Comparison of ENCODE assay signal across 9 cellular contexts in the genomic region with DNA sequence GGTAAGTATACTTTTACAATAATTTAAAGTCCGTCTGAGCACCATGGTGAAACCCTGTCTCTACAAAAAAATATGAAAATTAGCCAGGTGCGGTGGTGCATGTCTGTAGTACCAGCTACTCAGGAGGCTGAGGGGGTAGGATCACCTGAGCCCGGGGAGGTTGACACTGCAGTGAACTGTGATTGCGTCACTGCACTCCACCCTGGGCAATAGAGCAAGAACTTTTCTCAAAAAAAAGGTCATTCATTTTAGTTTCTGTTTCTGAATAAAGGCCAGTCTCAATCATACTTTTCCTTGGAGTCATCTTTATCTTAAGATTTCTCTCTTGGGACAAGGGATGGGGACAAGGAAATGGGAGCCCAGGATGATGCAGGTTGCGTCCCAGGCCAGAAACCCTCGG. TPM values are rescaled to one million over a fixed set of nuclear protein-coding genes. Genes with fewer than 3 reads are reported as not detected.
A peak's percentile ranks its signal among the peaks of the same experiment; 100 is the strongest.
DNase-seq lines count a peak whose midpoint lies in the region; ATAC-seq, FAIRE-seq and TF ChIP-seq lines count a peak whose summit lies in the region.
"Had no signal": no experiment of that assay in that cellular context is flagged by ENCODE, and none has a peak within 500 bp of the region (broad histone marks: within the 10 kb centered on the region; RNA-seq: fewer than 3 reads in every experiment).

No MANE protein-coding gene starts in this region.

- intact Hi-C loops in pancreas (cut with DNase I): no loop called here

- no peak for TF ChIP-seq CTCF in pancreas (IDR thresholded peaks at IDR 0.05)

- no peak overlapping the region for H3K4me3 ChIP-seq in pancreas
- H3K4me3 ChIP-seq: SJSA1 had no signal

- H3K4me3 Mint-ChIP-seq in activated CD4-positive, alpha-beta memory T cell treated with anti-CD3 and anti-CD28 coated beads, Interleukin-2, amount 10 ng/mL, durations not matched to agents 7 days and 5 days: no peak overlapping the region
- peak overlapping the region in 1 of 10 donors; percentile 48 for H3K4me3 Mint-ChIP-seq in naive thymus-derived CD8-positive, alpha-beta T cell
- H3K4me3 Mint-ChIP-seq: nephron progenitor cell had no signal

- peaks cover 56% of the 10 kb centered on the region for H3K36me3 Mint-ChIP-seq in activated CD4-positive, alpha-beta memory T cell treated with anti-CD3 and anti-CD28 coated beads, Interleukin-2, amount 10 ng/mL, durations not matched to agents 7 days and 5 days (ENCODE audit: low read depth)
- H3K36me3 Mint-ChIP-seq in naive thymus-derived CD8-positive, alpha-beta T cell: peaks cover 0 to 45% (median 4%) of the 10 kb centered on the region in 3 donors

- H3K27me3 ChIP-seq in pancreas: no peaks in the 10 kb centered on the region
- H3K27me3 ChIP-seq: SJSA1 had no signal

- H3K27ac ChIP-seq in pancreas: no peak overlapping the region
- H3K27ac ChIP-seq: SJSA1 had no signal

- CTCF ChIA-PET in activated CD4-positive, alpha-beta memory T cell treated with anti-CD3 and anti-CD28 coated beads, Interleukin-2, amount 10 ng/mL, durations not matched to agents 7 days and 5 days (lab: Charles Lee): interaction anchor here (0.5 to 1.5 kb wide), 2 partner anchors 13 to 170 kb away, joined by 3 to 4 read pairs; no protein-coding TSS in a partner anchor

- POLR2A ChIA-PET in activated CD4-positive, alpha-beta memory T cell treated with anti-CD3 and anti-CD28 coated beads, Interleukin-2, amount 10 ng/mL, durations not matched to agents 7 days and 5 days (lab: Charles Lee): interaction anchor here (0.7 to 4.7 kb wide), 10 partner anchors 10 to 112 kb away, joined by 3 to 38 read pairs (median 4); partner anchors contain the start of genes ANKRD13A, GIT2 and TCHP
- POLR2A ChIA-PET in naive thymus-derived CD8-positive, alpha-beta T cell (lab: Charles Lee): interaction anchor here (1.9 kb wide), 1 partner anchor 13 kb away, joined by 5 read pairs; the partner anchor contains the start of gene ANKRD13A

- no peaks in the 10 kb centered on the region for H3K9me3 ChIP-seq in pancreas
- H3K9me3 ChIP-seq: SJSA1 had no signal

- H3K27me3 Mint-ChIP-seq in activated CD4-positive, alpha-beta memory T cell treated with anti-CD3 and anti-CD28 coated beads, Interleukin-2, amount 10 ng/mL, durations not matched to agents 7 days and 5 days: no peaks in the 10 kb centered on the region
- H3K27me3 Mint-ChIP-seq in naive thymus-derived CD8-positive, alpha-beta T cell: no peaks in the 10 kb centered on the region

- peaks cover 2% of the 10 kb centered on the region for H3K9me3 Mint-ChIP-seq in activated CD4-positive, alpha-beta memory T cell treated with anti-CD3 and anti-CD28 coated beads, Interleukin-2, amount 10 ng/mL, durations not matched to agents 7 days and 5 days
- no peaks in the 10 kb centered on the region for H3K9me3 Mint-ChIP-seq in naive thymus-derived CD8-positive, alpha-beta T cell
- H3K9me3 Mint-ChIP-seq: nephron progenitor cell had no signal

- H3K36me3 ChIP-seq in pancreas: peaks cover 0 to 16% (median 6%) of the 10 kb centered on the region in 3 donors

- no peaks in the 10 kb centered on the region for H3K4me1 ChIP-seq in pancreas
- H3K4me1 ChIP-seq: SJSA1 had no signal

- peak overlapping the region; percentile 69 for H3K27ac Mint-ChIP-seq in activated CD4-positive, alpha-beta memory T cell treated with anti-CD3 and anti-CD28 coated beads, Interleukin-2, amount 10 ng/mL, durations not matched to agents 7 days and 5 days
- peak overlapping the region in 9 of 10 donors; percentile 13 to 87 (median 61) for H3K27ac Mint-ChIP-seq in naive thymus-derived CD8-positive, alpha-beta T cell
- H3K27ac Mint-ChIP-seq: nephron progenitor cell had no signal

- H3K4me1 Mint-ChIP-seq in activated CD4-positive, alpha-beta memory T cell treated with anti-CD3 and anti-CD28 coated beads, Interleukin-2, amount 10 ng/mL, durations not matched to agents 7 days and 5 days: peaks cover 70% of the 10 kb centered on the region
- H3K4me1 Mint-ChIP-seq in naive thymus-derived CD8-positive, alpha-beta T cell: peaks cover 20 to 59% (median 39%) of the 10 kb centered on the region in 4 donors

- FAIRE-seq in pancreas (lab: Jason Lieb, UNC): no peak

- peak; percentile 42 for DNase-seq in activated CD4-positive, alpha-beta memory T cell treated with anti-CD3 and anti-CD28 coated beads, Interleukin-2, amount 10 ng/mL, durations not matched to agents 7 days and 5 days
- peak in 2 of 10 donors; percentile 46 to 68 for DNase-seq in naive thymus-derived CD8-positive, alpha-beta T cell
- DNase-seq in pancreas: no peak
- no peak for DNase-seq in NCI-H2081 treated with DMSO at 0.1 percent for 48 hours (lab: John Stamatoyannopoulos, UW)
- DNase-seq in activated gamma-delta T cell treated with Interleukin-2 at 50 U/mL for 16 hours: no peak
- DNase-seq: nephron progenitor cell had no signal

- 87 to 89% methylated on average over 6 of the region's 6 CpGs for WGBS in pancreas, 2 donors

- peak; percentile 44 for ATAC-seq in GM18861 (IDR thresholded peaks at IDR 0.05; ENCODE audit: unreplicated experiment)
- ATAC-seq in HG02623 (IDR thresholded peaks at IDR 0.05; ENCODE audit: unreplicated experiment): peak; percentile 61
- ATAC-seq in naive thymus-derived CD8-positive, alpha-beta T cell: peak in 1 of 2 donors; percentile 58
- ATAC-seq in pancreas: no peak

RNA-seq across cellular contexts. Expression of gene ANKRD13A, which starts 12.9 kb away (rescaled TPM):
- 10 to 100 TPM; 84.3 to 85.2 TPM for total RNA-seq in activated CD4-positive, alpha-beta memory T cell treated with anti-CD3 and anti-CD28 coated beads, Interleukin-2, amount 10 ng/mL, durations not matched to agents 7 days and 5 days
- 10 to 100 TPM; 56.8 to 61.7 TPM for total RNA-seq in naive thymus-derived CD8-positive, alpha-beta T cell
- polyA plus RNA-seq in naive thymus-derived CD8-positive, alpha-beta T cell: 10 to 100 TPM; 37.0 to 45.9 (median 40.1) TPM
- total RNA-seq in pancreas: 10 to 100 TPM; 14.0 to 29.7 (median 16.7) TPM
- polyA plus RNA-seq in pancreas: 10 to 100 TPM; 10.7 to 25.7 TPM

RNA-seq across cellular contexts. Expression of gene GIT2, which starts 16.0 kb away (rescaled TPM):
- 100 to 1,000 TPM; 107 to 112 TPM for total RNA-seq in activated CD4-positive, alpha-beta memory T cell treated with anti-CD3 and anti-CD28 coated beads, Interleukin-2, amount 10 ng/mL, durations not matched to agents 7 days and 5 days
- total RNA-seq in naive thymus-derived CD8-positive, alpha-beta T cell: 100 to 1,000 TPM in 1 of 2 experiments, 10 to 100 TPM in 1; 99.0 to 102 TPM
- polyA plus RNA-seq in naive thymus-derived CD8-positive, alpha-beta T cell: 10 to 100 TPM; 54.9 to 67.4 (median 57.6) TPM
- 10 to 100 TPM; 24.7 to 38.8 (median 33.6) TPM for total RNA-seq in pancreas
- 10 to 100 TPM; 16.5 to 21.8 TPM for polyA plus RNA-seq in pancreas

RNA-seq across cellular contexts. Expression of gene C12orf76, which starts 36.2 kb away (rescaled TPM):
- 10 to 100 TPM; 26.2 to 29.1 TPM for total RNA-seq in activated CD4-positive, alpha-beta memory T cell treated with anti-CD3 and anti-CD28 coated beads, Interleukin-2, amount 10 ng/mL, durations not matched to agents 7 days and 5 days
- 10 to 100 TPM; 20.2 to 22.3 TPM for total RNA-seq in naive thymus-derived CD8-positive, alpha-beta T cell
- 10 to 100 TPM; 15.6 to 19.2 (median 18.8) TPM for polyA plus RNA-seq in naive thymus-derived CD8-positive, alpha-beta T cell
- total RNA-seq in pancreas: 1 to 10 TPM; 4.3 to 9.7 (median 5.8) TPM
- polyA plus RNA-seq in pancreas: 10 to 100 TPM in 1 of 2 donors, 1 to 10 TPM in 1; 6.8 to 17.0 TPM

Comparison
In these comparisons a context has a peak if more than half of its experiments do, and no peak if none do; other contexts are left out.
1. ATAC-seq: peak in GM18861 (single experiment) and HG02623 (single experiment); none in pancreas (0 of 4).